10 cellular contexts compared by ENCODE assay signal in the genomic region with DNA sequence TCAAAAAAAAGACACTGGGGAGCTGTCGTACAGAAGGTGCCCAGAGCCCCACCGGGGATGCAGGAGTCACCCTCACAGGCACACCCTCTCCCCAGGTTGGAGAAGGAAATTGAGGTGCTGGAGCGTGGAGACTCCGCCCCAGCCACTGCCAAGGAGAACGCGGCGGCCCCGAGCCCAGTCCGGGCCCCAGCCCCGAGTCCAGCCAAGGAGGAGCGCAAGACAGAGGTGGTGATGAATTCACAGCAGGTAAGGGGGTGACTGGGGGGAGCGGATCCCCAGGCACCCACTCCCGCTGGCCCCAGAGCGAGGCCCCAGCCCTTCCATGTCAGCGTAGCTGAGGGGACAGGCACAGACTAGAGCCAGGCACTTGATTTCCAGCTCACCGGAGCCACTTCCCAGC. TPM values are rescaled to one million over a fixed set of nuclear protein-coding genes. Genes with fewer than 3 reads are reported as not detected.
"Had no signal": no experiment of that assay in that cellular context is flagged by ENCODE, and none has a peak within 500 bp of the region (broad histone marks: within the 10 kb centered on the region; RNA-seq: fewer than 3 reads in every experiment).

No MANE protein-coding gene starts in this region.

- H3K27ac Mint-ChIP-seq: IgD-negative memory B cell had no signal

- DNase-seq: IMR-90, KBM-7, KG1 had no signal

- H3K4me3 Mint-ChIP-seq: IgD-negative memory B cell had no signal

- H3K27ac ChIP-seq: HL-60, KMS-11 had no signal

- H3K9ac ChIP-seq: KMS-11 had no signal

- H3K4me2 ChIP-seq: KMS-11 had no signal

- H3K4me3 ChIP-seq: K562 had no signal

- H3K9me3 Mint-ChIP-seq: IgD-negative memory B cell had no signal

RNA-seq across cellular contexts. Expression of a gene that starts 19.9 kb away (rescaled TPM):
- total RNA-seq: IMR-90 had no signal

RNA-seq across cellular contexts. Expression of a gene that starts 22.3 kb away (rescaled TPM):
- total RNA-seq: HT-29, HT1080 had no signal

RNA-seq across cellular contexts. Expression of a gene that starts 35.7 kb away (rescaled TPM):
- total RNA-seq: HepG2, HT-29, HT1080, IMR-90 had no signal
